Comparison of ENCODE assay signal across 12 cellular contexts in the genomic region with DNA sequence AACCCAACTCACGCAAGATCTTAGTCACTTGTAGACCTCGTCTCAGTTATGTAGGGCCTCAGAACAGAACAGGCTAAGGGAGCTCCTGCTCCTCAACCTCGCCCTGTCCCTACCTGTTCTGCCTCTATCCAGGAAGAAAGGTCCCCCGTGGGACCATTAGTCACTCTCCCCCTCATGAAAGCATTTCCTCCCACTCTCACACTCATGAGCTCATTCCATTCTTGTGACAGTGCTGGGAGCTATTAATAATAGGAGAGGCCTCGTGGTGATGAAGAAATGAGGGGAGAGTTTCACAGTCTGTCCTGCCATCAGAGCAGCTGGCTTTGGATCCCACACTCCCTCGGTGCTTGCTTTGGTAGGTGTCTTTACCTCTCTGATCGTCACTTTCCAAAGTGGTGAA. TPM values are rescaled to one million over a fixed set of nuclear protein-coding genes. Genes with fewer than 3 reads are reported as not detected.
DNase-seq lines count a peak whose midpoint lies in the region; ATAC-seq and TF ChIP-seq lines count a peak whose summit lies in the region.
"Had no signal": no experiment of that assay in that cellular context is flagged by ENCODE, and none has a peak within 500 bp of the region (broad histone marks: within the 10 kb centered on the region; RNA-seq: fewer than 3 reads in every experiment).

No MANE protein-coding gene starts in this region.

- H3K4me3 ChIP-seq in muscle layer of duodenum (ENCODE audit: low read depth in 1 of 2, low read length in 2 of 2) (no peak overlapping the region), aorta (ENCODE audit: low read length in 2 of 2) (no peak overlapping the region)

- no peak for DNase-seq in activated T-cell treated with anti-CD3 and anti-CD28 coated beads, Interleukin-2, amount 50 U/mL, for 72 hours
- DNase-seq in activated T-cell treated with anti-CD3 and anti-CD28 coated beads, Interleukin-2, amount 50 U/mL, for 48 hours = no peak
- DNase-seq in aorta (peak; percentile 55 to 76), erythroblast (lab: John Stamatoyannopoulos, UW) (no peak)
- no peak for DNase-seq in stimulated activated naive CD4-positive, alpha-beta T cell treated with Interleukin-2 at 50 U/mL for 16 hours (lab: John Stamatoyannopoulos, UW)
- DNase-seq: AML-193; NCI-H510A treated with DMSO at 0.1 percent for 48 hours; stimulated activated CD4-positive, alpha-beta T cell treated with anti-CD3 and anti-CD28 coated beads, Interleukin-2, amount 100 ng/mL, for 24 hours had no signal

- TF ChIP-seq POLR2A in erythroblast (IDR thresholded peaks at IDR 0.05; ENCODE audit: low read length) = no peak

- no peak overlapping the region for H3K4me3 Mint-ChIP-seq in activated T-cell treated with anti-CD3 and anti-CD28 coated beads, Interleukin-2, amount 50 U/mL, for 72 hours

- H3K36me3 ChIP-seq in muscle layer of duodenum (ENCODE audit: control insufficient read depth in 1 of 2, insufficient read depth in 2 of 2, low read length in 2 of 2) (peaks cover 57% of the 10 kb centered on the region in 2 donors), aorta (ENCODE audit: control insufficient read depth in 1 of 2, insufficient read depth in 2 of 2, low read length in 1 of 2) (peaks cover 4 to 5% of the 10 kb centered on the region in 2 donors)

- H3K4me1 ChIP-seq in muscle layer of duodenum (ENCODE audit: control insufficient read depth in 1 of 2, insufficient read depth in 2 of 2, low read length in 2 of 2) (peaks cover 6 to 54% of the 10 kb centered on the region in 2 donors), aorta (ENCODE audit: control insufficient read depth in 1 of 2, insufficient read depth in 2 of 2, low read length in 2 of 2) (peaks cover 0 to 5% of the 10 kb centered on the region in 2 donors)

- no peaks in the 10 kb centered on the region for H3K9me3 Mint-ChIP-seq in activated T-cell treated with anti-CD3 and anti-CD28 coated beads, Interleukin-2, amount 50 U/mL, for 72 hours

- WGBS in aorta, 2 donors = 15 to 17% methylated on average over 7 of the region's 7 CpGs

- intact Hi-C loops in aorta (cut with DNase I) = loop anchor here in 1 of 2 donors (2.0 kb wide), 1 partner anchor 29 kb away; a partner anchor contains a TSS

- ATAC-seq in activated T-cell treated with anti-CD3 and anti-CD28 coated beads, Interleukin-2, amount 50 U/mL, for 72 hours (replicated peaks in 1 of 2) = peak in 1 of 2 donors; percentile 19
- ATAC-seq in esophagus mucosa (peak; percentile 91), aorta (ENCODE audit: low FRiP score) (peak; percentile 86), HG03108 (IDR thresholded peaks at IDR 0.05; ENCODE audit: unreplicated experiment) (no peak)
- ATAC-seq: HCT116 had no signal

- H3K27ac Mint-ChIP-seq in activated T-cell treated with anti-CD3 and anti-CD28 coated beads, Interleukin-2, amount 50 U/mL, for 72 hours = peak overlapping the region; percentile 21

- no peaks in the 10 kb centered on the region for H3K27me3 Mint-ChIP-seq in activated T-cell treated with anti-CD3 and anti-CD28 coated beads, Interleukin-2, amount 50 U/mL, for 72 hours (ENCODE audit: low read depth)

- peaks cover 27% of the 10 kb centered on the region for H3K4me1 Mint-ChIP-seq in activated T-cell treated with anti-CD3 and anti-CD28 coated beads, Interleukin-2, amount 50 U/mL, for 72 hours (ENCODE audit: low read depth)

- peaks cover 7 to 24% of the 10 kb centered on the region in 2 donors for H3K36me3 Mint-ChIP-seq in activated T-cell treated with anti-CD3 and anti-CD28 coated beads, Interleukin-2, amount 50 U/mL, for 72 hours (ENCODE audit: insufficient read depth in 2 of 2)

- H3K27me3 ChIP-seq in muscle layer of duodenum (ENCODE audit: low read depth, low read length) (no peaks in the 10 kb centered on the region), aorta (ENCODE audit: control insufficient read depth in 1 of 2, insufficient read depth in 2 of 2, low read length in 1 of 2) (no peaks in the 10 kb centered on the region)

- H3K9me3 ChIP-seq in muscle layer of duodenum (ENCODE audit: control insufficient read depth in 1 of 2, low read length in 2 of 2) = no peaks in the 10 kb centered on the region
- H3K9me3 ChIP-seq in aorta (ENCODE audit: control insufficient read depth, low read length) = no peaks in the 10 kb centered on the region

- H3K27ac ChIP-seq in muscle layer of duodenum (ENCODE audit: low read length) = peak overlapping the region; percentile 62
- H3K27ac ChIP-seq in aorta (ENCODE audit: low read depth in 1 of 2, low read length in 2 of 2) = peak overlapping the region; percentile 44 to 92

RNA-seq across cellular contexts. Expression of a gene that starts 10.2 kb away (rescaled TPM):
- 100 to 1,000 TPM; 160 to 181 TPM for total RNA-seq in activated T-cell treated with anti-CD3 and anti-CD28 coated beads, Interleukin-2, amount 50 U/mL, for 72 hours
- total RNA-seq in esophagus mucosa = 168 TPM
- 100 to 1,000 TPM; 174 to 178 TPM for total RNA-seq in aorta
- 10 to 100 TPM; 50.2 to 92.2 TPM for polyA plus RNA-seq in aorta

RNA-seq across cellular contexts. Expression of a gene that starts 28.6 kb away (rescaled TPM):
- total RNA-seq in activated T-cell treated with anti-CD3 and anti-CD28 coated beads, Interleukin-2, amount 50 U/mL, for 72 hours = 10 to 100 TPM; 15.3 to 18.2 TPM
- 7.9 TPM for total RNA-seq in esophagus mucosa
- 10 to 100 TPM; 15.4 to 20.3 TPM for total RNA-seq in aorta
- polyA plus RNA-seq in aorta = 1 to 10 TPM; 1.5 to 4.6 TPM

Comparison
In these comparisons a context has a peak if more than half of its experiments do, and no peak if none do; other contexts are left out.
1. DNase-seq: peak in aorta (2 of 2); none in activated T-cell treated with anti-CD3 and anti-CD28 coated beads, Interleukin-2, amount 50 U/mL, for 72 hours (0 of 2), activated T-cell treated with anti-CD3 and anti-CD28 coated beads, Interleukin-2, amount 50 U/mL, for 48 hours (0 of 2), stimulated activated naive CD4-positive, alpha-beta T cell treated with Interleukin-2 at 50 U/mL for 16 hours (single experiment) and erythroblast (0 of 2).